8 cellular contexts compared by ENCODE assay signal in genomic region chr20:45407783-45408645, GRCh38. TPM values are rescaled to one million over a fixed set of nuclear protein-coding genes. Genes with fewer than 3 reads are reported as not detected.
DNase-seq lines count a peak whose midpoint lies in the region; ATAC-seq and TF ChIP-seq lines count a peak whose summit lies in the region.

TSS of gene DBNDD2 (plus strand) at chr20:45408289. CDS start at chr20:45408468, 179 bp downstream.

- H3K4me3 Mint-ChIP-seq in activated T-helper 1 cell treated with anti-CD3 and anti-CD28 coated beads, Interleukin-12 subunit alpha, Interleukin-12 subunit beta, Interleukin-2, Interleukin-4 antibody, amounts not matched to agents 30 ng/mL and 10 ng/mL and 1 ng/mL, durations not matched to agents 14 hours and 24 hours and 36 hours, result peak within 1 kb of the TSS; percentile 80

- intact Hi-C loops in activated T-helper 1 cell treated with anti-CD3 and anti-CD28 coated beads, Interleukin-12 subunit alpha, Interleukin-12 subunit beta, Interleukin-2, Interleukin-4 antibody, amounts not matched to agents 30 ng/mL and 10 ng/mL and 1 ng/mL, durations not matched to agents 14 hours and 24 hours and 36 hours (cut with micrococcal nuclease), result loop anchor here (1.0 to 2.0 kb wide), 3 partner anchors 8 to 45 kb away; partner anchors contain the start of genes PIGT and SYS1

- no peak for TF ChIP-seq CTCF in GM10266 (IDR thresholded peaks at IDR 0.05; ENCODE audit: control insufficient read depth, insufficient read depth, low read depth, missing control alignments)

- peaks cover 21% of the 10 kb centered on the region for H3K4me1 Mint-ChIP-seq in activated T-helper 1 cell treated with anti-CD3 and anti-CD28 coated beads, Interleukin-12 subunit alpha, Interleukin-12 subunit beta, Interleukin-2, Interleukin-4 antibody, amounts not matched to agents 30 ng/mL and 10 ng/mL and 1 ng/mL, durations not matched to agents 14 hours and 24 hours and 36 hours (ENCODE audit: low read depth)

- DNase-seq in GM10266 (ENCODE audit: extremely low spot score) (peak; percentile 25), glomerular endothelial cell (ENCODE audit: extremely low read depth, low read depth, low spot score) (no peak), occipital lobe (lab: John Stamatoyannopoulos, UW) (peak; percentile 84), islet precursor cell (no peak), GM19238 (ENCODE audit: insufficient read length, low spot score) (no peak)
- no peak for DNase-seq in activated T-helper 1 cell treated with anti-CD3 and anti-CD28 coated beads, Interleukin-12 subunit alpha, Interleukin-12 subunit beta, Interleukin-2, Interleukin-4 antibody, amounts not matched to agents 30 ng/mL and 10 ng/mL and 1 ng/mL, durations not matched to agents 14 hours and 24 hours and 36 hours (ENCODE audit: low spot score)

- peaks cover 5% of the 10 kb centered on the region for H3K36me3 Mint-ChIP-seq in activated T-helper 1 cell treated with anti-CD3 and anti-CD28 coated beads, Interleukin-12 subunit alpha, Interleukin-12 subunit beta, Interleukin-2, Interleukin-4 antibody, amounts not matched to agents 30 ng/mL and 10 ng/mL and 1 ng/mL, durations not matched to agents 14 hours and 24 hours and 36 hours (ENCODE audit: low read depth)

- ATAC-seq in HG03342 (IDR thresholded peaks at IDR 0.05; ENCODE audit: unreplicated experiment) (no peak), GM19467 (IDR thresholded peaks at IDR 0.05; ENCODE audit: unreplicated experiment) (no peak)

- peaks cover 13% of the 10 kb centered on the region for H3K27me3 Mint-ChIP-seq in activated T-helper 1 cell treated with anti-CD3 and anti-CD28 coated beads, Interleukin-12 subunit alpha, Interleukin-12 subunit beta, Interleukin-2, Interleukin-4 antibody, amounts not matched to agents 30 ng/mL and 10 ng/mL and 1 ng/mL, durations not matched to agents 14 hours and 24 hours and 36 hours (ENCODE audit: insufficient read depth)

- H3K9me3 Mint-ChIP-seq in activated T-helper 1 cell treated with anti-CD3 and anti-CD28 coated beads, Interleukin-12 subunit alpha, Interleukin-12 subunit beta, Interleukin-2, Interleukin-4 antibody, amounts not matched to agents 30 ng/mL and 10 ng/mL and 1 ng/mL, durations not matched to agents 14 hours and 24 hours and 36 hours, result no peaks in the 10 kb centered on the region

- H3K27ac Mint-ChIP-seq in activated T-helper 1 cell treated with anti-CD3 and anti-CD28 coated beads, Interleukin-12 subunit alpha, Interleukin-12 subunit beta, Interleukin-2, Interleukin-4 antibody, amounts not matched to agents 30 ng/mL and 10 ng/mL and 1 ng/mL, durations not matched to agents 14 hours and 24 hours and 36 hours, result peak within 1 kb of the TSS; percentile 77

RNA-seq across cellular contexts. Expression of gene DBNDD2, which starts in this region (rescaled TPM):
- 21.7 and 24.6 TPM in 2 replicates for total RNA-seq in activated T-helper 1 cell treated with anti-CD3 and anti-CD28 coated beads, Interleukin-12 subunit alpha, Interleukin-12 subunit beta, Interleukin-2, Interleukin-4 antibody, amounts not matched to agents 30 ng/mL and 10 ng/mL and 1 ng/mL, durations not matched to agents 14 hours and 24 hours and 36 hours
- total RNA-seq in glomerular endothelial cell (21.7 and 25.0 TPM in 2 replicates), occipital lobe (5.9 TPM)

Comparison
In these comparisons a context has a peak if more than half of its experiments do, and no peak if none do; other contexts are left out.
1. DNase-seq: peak in GM10266 (single experiment) and occipital lobe (single experiment); none in activated T-helper 1 cell treated with anti-CD3 and anti-CD28 coated beads, Interleukin-12 subunit alpha, Interleukin-12 subunit beta, Interleukin-2, Interleukin-4 antibody, amounts not matched to agents 30 ng/mL and 10 ng/mL and 1 ng/mL, durations not matched to agents 14 hours and 24 hours and 36 hours (single experiment), glomerular endothelial cell (single experiment), islet precursor cell (single experiment) and GM19238 (single experiment).